31 cellular contexts compared by ENCODE assay signal in the genomic region with DNA sequence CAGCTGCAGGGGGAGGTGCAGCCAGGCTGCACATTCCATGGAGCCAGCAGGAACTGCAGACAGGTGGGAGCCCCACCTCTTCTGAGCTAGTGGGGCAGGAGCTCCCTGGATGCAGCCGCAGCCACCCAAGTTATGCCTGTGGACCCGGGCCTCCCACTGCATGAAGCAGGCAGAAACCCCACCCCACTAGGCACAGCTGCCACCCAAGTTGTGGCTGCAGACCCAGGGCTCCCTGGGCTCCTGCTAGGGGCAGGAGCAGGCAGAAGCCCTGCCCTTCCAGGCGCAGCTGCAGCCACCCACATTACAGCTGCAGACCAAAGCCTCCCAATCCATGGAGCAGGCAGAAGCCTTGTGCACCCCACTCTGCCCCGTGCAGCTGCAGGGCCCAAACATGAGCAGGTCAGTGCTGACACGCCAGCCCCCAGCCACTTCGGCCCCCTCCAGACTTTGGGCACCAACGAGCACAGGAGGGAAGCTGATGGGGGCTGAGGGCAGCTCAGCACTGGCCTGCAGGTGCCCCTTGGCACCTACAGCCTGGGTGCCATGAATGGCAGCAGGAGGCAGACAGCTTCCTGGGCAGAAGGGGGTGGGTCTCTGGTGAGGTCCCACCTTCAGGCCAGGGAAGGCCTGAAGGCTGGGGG.
"Had no signal": no experiment of that assay in that cellular context is flagged by ENCODE, and none has a peak within 500 bp of the region (broad histone marks: within the 10 kb centered on the region; RNA-seq: fewer than 3 reads in every experiment).

No MANE protein-coding gene starts in this region.

- H3K36me3 ChIP-seq: adrenal gland, esophagus muscularis mucosa, gastrocnemius medialis had no signal

- H3K9me3 ChIP-seq: gastrocnemius medialis had no signal

- H3K4me1 Mint-ChIP-seq: activated CD4-positive, alpha-beta T cell treated with anti-CD3 and anti-CD28 coated beads for 36 hours; activated CD8-positive, alpha-beta memory T cell treated with anti-CD3 and anti-CD28 coated beads, Interleukin-2, amount 10 ng/mL, durations not matched to agents 7 days and 5 days; activated naive CD4-positive, alpha-beta T cell treated with anti-CD3 and anti-CD28 coated beads, Interleukin-2, amount 50 U/mL, for 24 hours; activated naive CD8-positive, alpha-beta T cell treated with anti-CD3 and anti-CD28 coated beads for 36 hours; activated naive CD8-positive, alpha-beta T cell treated with anti-CD3 and anti-CD28 coated beads, Interleukin-2, amount 50 U/mL, for 24 hours had no signal

- DNase-seq: activated CD4-positive, alpha-beta memory T cell treated with anti-CD3 and anti-CD28 coated beads for 36 hours; activated CD4-positive, alpha-beta T cell treated with anti-CD3 and anti-CD28 coated beads for 36 hours; activated CD4-positive, alpha-beta T cell treated with anti-CD3 and anti-CD28 coated beads, Interleukin-2, amount 10 ng/mL, durations not matched to agents 24 days and 14 days; activated CD4-positive, CD25-positive, alpha-beta regulatory T cell; activated CD4-positive, CD25-positive, alpha-beta regulatory T cell treated with anti-CD3 and anti-CD28 coated beads, Interleukin-2, amount 50 U/mL, for 72 hours; activated CD8-positive, alpha-beta memory T cell treated with anti-CD3 and anti-CD28 coated beads, Interleukin-2, amount 10 ng/mL, durations not matched to agents 7 days and 5 days; activated CD8-positive, alpha-beta memory T cell treated with anti-CD3 and anti-CD28 coated beads, Interleukin-2, amount 50 U/mL, for 4 hours; activated CD8-positive, alpha-beta T cell treated with anti-CD3 and anti-CD28 coated beads, Interleukin-2, amount 10 ng/mL, durations not matched to agents 7 days and 5 days; activated effector memory CD4-positive, alpha-beta T cell treated with anti-CD3 and anti-CD28 coated beads, Interleukin-2, amount 50 U/mL, for 16 hours; activated naive CD4-positive, alpha-beta T cell treated with anti-CD3 and anti-CD28 coated beads for 36 hours; activated naive CD8-positive, alpha-beta T cell treated with anti-CD3 and anti-CD28 coated beads for 36 hours; activated naive CD8-positive, alpha-beta T cell treated with anti-CD3 and anti-CD28 coated beads, Interleukin-2, amount 50 U/mL, for 24 hours; activated T-cell treated with anti-CD3 and anti-CD28 coated beads, Interleukin-2, amount 50 U/mL, for 1 hour; activated T-cell treated with anti-CD3 and anti-CD28 coated beads, Interleukin-2, amount 50 U/mL, for 48 hours; adrenal gland; amygdala; body of pancreas; central memory CD4-positive, alpha-beta T cell; cerebellar nuclear complex; dermis blood vessel endothelial cell; effector CD4-positive, alpha-beta T cell; effector memory CD8-positive, alpha-beta T cell; erythroblast; foreskin keratinocyte; gastrocnemius medialis; T-helper 2 cell had no signal

- ATAC-seq: activated CD4-positive, alpha-beta T cell treated with anti-CD3 and anti-CD28 coated beads for 36 hours; activated CD8-positive, alpha-beta memory T cell treated with anti-CD3 and anti-CD28 coated beads, Interleukin-2, amount 10 ng/mL, durations not matched to agents 7 days and 5 days; activated CD8-positive, alpha-beta T cell treated with anti-CD3 and anti-CD28 coated beads, Interleukin-2, amount 10 ng/mL, durations not matched to agents 7 days and 5 days; activated naive CD8-positive, alpha-beta T cell treated with anti-CD3 and anti-CD28 coated beads, Interleukin-2, amount 50 U/mL, for 24 hours; body of pancreas; effector memory CD8-positive, alpha-beta T cell; foreskin keratinocyte; gastrocnemius medialis had no signal

- H3K27ac ChIP-seq: adrenal gland, body of pancreas, coronary artery, esophagus muscularis mucosa, foreskin keratinocyte, gastrocnemius medialis had no signal

- H3K4me1 ChIP-seq: adrenal gland, body of pancreas, esophagus muscularis mucosa, foreskin keratinocyte, gastrocnemius medialis had no signal

- H3K27me3 Mint-ChIP-seq: activated CD4-positive, alpha-beta memory T cell treated with anti-CD3 and anti-CD28 coated beads for 36 hours; activated CD4-positive, alpha-beta T cell treated with anti-CD3 and anti-CD28 coated beads for 36 hours; activated naive CD8-positive, alpha-beta T cell treated with anti-CD3 and anti-CD28 coated beads for 36 hours had no signal

- H3K4me3 ChIP-seq: adrenal gland, body of pancreas, coronary artery, esophagus muscularis mucosa, gastrocnemius medialis had no signal

- H3K27ac Mint-ChIP-seq: activated CD4-positive, alpha-beta memory T cell treated with anti-CD3 and anti-CD28 coated beads for 36 hours; activated CD4-positive, alpha-beta T cell treated with anti-CD3 and anti-CD28 coated beads for 36 hours; activated CD4-positive, alpha-beta T cell treated with anti-CD3 and anti-CD28 coated beads, Interleukin-2, amount 10 ng/mL, durations not matched to agents 24 days and 14 days; activated CD8-positive, alpha-beta memory T cell treated with anti-CD3 and anti-CD28 coated beads, Interleukin-2, amount 10 ng/mL, durations not matched to agents 7 days and 5 days; activated CD8-positive, alpha-beta T cell treated with anti-CD3 and anti-CD28 coated beads, Interleukin-2, amount 10 ng/mL, durations not matched to agents 7 days and 5 days; activated naive CD4-positive, alpha-beta T cell treated with anti-CD3 and anti-CD28 coated beads for 36 hours; activated naive CD4-positive, alpha-beta T cell treated with anti-CD3 and anti-CD28 coated beads, Interleukin-2, amount 50 U/mL, for 24 hours; activated naive CD8-positive, alpha-beta T cell treated with anti-CD3 and anti-CD28 coated beads for 36 hours; activated naive CD8-positive, alpha-beta T cell treated with anti-CD3 and anti-CD28 coated beads, Interleukin-2, amount 50 U/mL, for 24 hours; activated T-helper 1 cell treated with anti-CD3 and anti-CD28 coated beads, Interleukin-12 subunit alpha, Interleukin-12 subunit beta, Interleukin-2, Interleukin-4 antibody, amounts not matched to agents 30 ng/mL and 10 ng/mL and 1 ng/mL, durations not matched to agents 14 hours and 24 hours and 36 hours; activated T-helper 2 cell treated with anti-CD3 and anti-CD28 coated beads, Interferon-gamma antibody, Interleukin-2, Interleukin-4, amounts not matched to agents 10 μg/mL and 5 μg/mL and 100 μg/mL, durations not matched to agents 14 hours and 24 hours and 36 hours had no signal

- H3K27me3 ChIP-seq: adrenal gland, body of pancreas, esophagus muscularis mucosa, gastrocnemius medialis had no signal

- H3K4me3 Mint-ChIP-seq: activated CD4-positive, alpha-beta memory T cell treated with anti-CD3 and anti-CD28 coated beads for 36 hours; activated CD4-positive, alpha-beta T cell treated with anti-CD3 and anti-CD28 coated beads for 36 hours; activated CD4-positive, alpha-beta T cell treated with anti-CD3 and anti-CD28 coated beads, Interleukin-2, amount 10 ng/mL, durations not matched to agents 24 days and 14 days; activated CD8-positive, alpha-beta memory T cell treated with anti-CD3 and anti-CD28 coated beads, Interleukin-2, amount 10 ng/mL, durations not matched to agents 7 days and 5 days; activated CD8-positive, alpha-beta T cell treated with anti-CD3 and anti-CD28 coated beads, Interleukin-2, amount 10 ng/mL, durations not matched to agents 7 days and 5 days; activated naive CD4-positive, alpha-beta T cell treated with anti-CD3 and anti-CD28 coated beads for 36 hours; activated naive CD4-positive, alpha-beta T cell treated with anti-CD3 and anti-CD28 coated beads, Interleukin-2, amount 50 U/mL, for 24 hours; activated naive CD8-positive, alpha-beta T cell treated with anti-CD3 and anti-CD28 coated beads for 36 hours; activated naive CD8-positive, alpha-beta T cell treated with anti-CD3 and anti-CD28 coated beads, Interleukin-2, amount 50 U/mL, for 24 hours; activated T-helper 1 cell treated with anti-CD3 and anti-CD28 coated beads, Interleukin-12 subunit alpha, Interleukin-12 subunit beta, Interleukin-2, Interleukin-4 antibody, amounts not matched to agents 30 ng/mL and 10 ng/mL and 1 ng/mL, durations not matched to agents 14 hours and 24 hours and 36 hours; effector memory CD8-positive, alpha-beta T cell had no signal
